ENCODE assay signal across 13 cellular contexts in genomic region chr7:770786-771185, GRCh38. TPM values are rescaled to one million over a fixed set of nuclear protein-coding genes. Genes with fewer than 3 reads are reported as not detected.
DNase-seq lines count a peak whose midpoint lies in the region; ATAC-seq and TF ChIP-seq lines count a peak whose summit lies in the region.
"Had no signal": no experiment of that assay in that cellular context is flagged by ENCODE, and none has a peak within 500 bp of the region (broad histone marks: within the 10 kb centered on the region; RNA-seq: fewer than 3 reads in every experiment).

No MANE protein-coding gene starts in this region.

- H3K27ac ChIP-seq in body of pancreas (peak overlapping the region; percentile 81 to 92 (median 90)), gastrocnemius medialis (peak overlapping the region; percentile 42 to 69 (median 54)), smooth muscle cell (ENCODE audit: low read depth) (no peak overlapping the region)

- TF ChIP-seq POLR2A in body of pancreas (IDR thresholded peaks at IDR 0.05): no peak
- no peak for TF ChIP-seq POLR2A in gastrocnemius medialis (IDR thresholded peaks at IDR 0.05)

- H3K4me3 ChIP-seq in body of pancreas: no peak overlapping the region
- H3K4me3 ChIP-seq in gastrocnemius medialis: no peak overlapping the region
- H3K4me3 ChIP-seq in smooth muscle cell: no peak overlapping the region

- ATAC-seq in body of pancreas (peak; percentile 50), left colon (peak; percentile 34), gastrocnemius medialis (no peak), HG02588 (IDR thresholded peaks at IDR 0.05; ENCODE audit: unreplicated experiment) (no peak)

- WGBS in body of pancreas, 2 donors: 15 to 22% methylated on average over 2 to 4 of the region's 7 CpGs
- 62% methylated on average over 4 of the region's 7 CpGs for WGBS in smooth muscle cell (ENCODE audit: low lambda C conversion rate)

- H3K4me2 ChIP-seq in smooth muscle cell: no peak overlapping the region

- intact Hi-C loops in body of pancreas (cut with DNase I): no loop called here
- intact Hi-C loops in left colon (cut with DNase I, micrococcal nuclease): loop anchor here in 1 of 2 donors (5.0 kb wide), 1 partner anchor 448 kb away; no protein-coding TSS in a partner anchor
- intact Hi-C loops in gastrocnemius medialis (cut with DNase I; ENCODE audit: low total_unique reads): no loop called here

- peaks cover 4% of the 10 kb centered on the region for H3F3A ChIP-seq in smooth muscle cell (ENCODE audit: low read depth)

- H3K79me2 ChIP-seq in smooth muscle cell (ENCODE audit: low read depth): no peaks in the 10 kb centered on the region

- no peak for TF ChIP-seq CTCF in body of pancreas (IDR thresholded peaks at IDR 0.05)
- no peak for TF ChIP-seq CTCF in gastrocnemius medialis (IDR thresholded peaks at IDR 0.05 in 4 of 5, conservative IDR thresholded peaks at IDR 0.05 in 1 of 5)
- no peak for TF ChIP-seq CTCF in smooth muscle cell (IDR thresholded peaks at IDR 0.05; ENCODE audit: borderline replicate concordance, insufficient read depth, poor library complexity, severe bottlenecking)

- no peak overlapping the region for H2AFZ ChIP-seq in smooth muscle cell (ENCODE audit: low read depth)

- no peaks in the 10 kb centered on the region for H4K20me1 ChIP-seq in smooth muscle cell (ENCODE audit: low read depth)

- H3K27me3 ChIP-seq in body of pancreas (no peaks in the 10 kb centered on the region), gastrocnemius medialis (no peaks in the 10 kb centered on the region), smooth muscle cell (ENCODE audit: low read depth) (no peaks in the 10 kb centered on the region)

- H3K9ac ChIP-seq in smooth muscle cell (ENCODE audit: low read depth): no peak overlapping the region

- H3K36me3 ChIP-seq in body of pancreas (replicated peaks in 1 of 2; ENCODE audit: insufficient read depth in 1 of 2, low read depth in 2 of 2) (peaks cover 0 to 2% of the 10 kb centered on the region in 2 donors), gastrocnemius medialis (peaks cover 0 to 18% of the 10 kb centered on the region in 2 donors), smooth muscle cell (ENCODE audit: low read depth) (no peaks in the 10 kb centered on the region)

- peaks cover 29% of the 10 kb centered on the region for H3K4me1 ChIP-seq in body of pancreas
- H3K4me1 ChIP-seq in gastrocnemius medialis: peaks cover 6 to 14% of the 10 kb centered on the region in 2 donors
- no peaks in the 10 kb centered on the region for H3K4me1 ChIP-seq in smooth muscle cell (ENCODE audit: low read depth)

- in situ Hi-C loops in gastrocnemius medialis (cut with MboI; ENCODE audit: low sequenced_read_pairs in 4 of 4): loop anchor here in 1 of 4 donors (10.0 kb wide), 1 partner anchor 446 kb away; no protein-coding TSS in a partner anchor

- DNase-seq in AG08396 (ENCODE audit: low spot score): peak; percentile 36
- no peak for DNase-seq in body of pancreas
- no peak for DNase-seq in left colon
- no peak for DNase-seq in gastrocnemius medialis
- no peak for DNase-seq in SW 1271 (lab: John Stamatoyannopoulos, UW)
- DNase-seq in SIG-M5 (lab: John Stamatoyannopoulos, UW): no peak
- no peak for DNase-seq in smooth muscle cell (lab: John Stamatoyannopoulos, UW; ENCODE audit: unreplicated experiment)
- DNase-seq: activated naive CD4-positive, alpha-beta T cell treated with anti-CD3 and anti-CD28 coated beads for 36 hours; AML-193; DMS53; erythroblast; NCI-H2171 treated with DMSO at 0.1 percent for 48 hours had no signal

- H3K9me3 ChIP-seq in body of pancreas: no peaks in the 10 kb centered on the region
- no peaks in the 10 kb centered on the region for H3K9me3 ChIP-seq in gastrocnemius medialis
- no peaks in the 10 kb centered on the region for H3K9me3 ChIP-seq in smooth muscle cell (replicated peaks; ENCODE audit: low read depth)

RNA-seq across cellular contexts. Expression of gene PRKAR1B, which starts 43.7 kb away (rescaled TPM):
- total RNA-seq in body of pancreas: 1 to 10 TPM; 2.0 to 3.4 TPM
- total RNA-seq in left colon: 10 to 100 TPM; 26.5 to 31.0 TPM
- 10 to 100 TPM in 1 of 4 donors, 1 to 10 TPM in 3; 1.2 to 12.5 (median 3.6) TPM for total RNA-seq in gastrocnemius medialis
- 5.3 and 6.7 TPM in 2 replicates for total RNA-seq in smooth muscle cell
- polyA plus RNA-seq in smooth muscle cell: 9.6 and 10.1 TPM in 2 replicates

RNA-seq across cellular contexts. Expression of gene DNAAF5, which starts 44.3 kb away (rescaled TPM):
- total RNA-seq in body of pancreas (10 to 100 TPM; 17.9 to 46.5 TPM), left colon (10 to 100 TPM; 27.8 to 37.1 TPM), gastrocnemius medialis (10 to 100 TPM; 22.4 to 36.2 (median 30.6) TPM), smooth muscle cell (9.9 and 17.0 TPM in 2 replicates)
- polyA plus RNA-seq in smooth muscle cell: 13.4 and 13.9 TPM in 2 replicates

Comparison
In these comparisons a context has a peak if more than half of its experiments do, and no peak if none do; other contexts are left out.
1. ATAC-seq: peak in body of pancreas (single experiment) and left colon (single experiment); none in gastrocnemius medialis (0 of 2) and HG02588 (single experiment).